Comparison of ENCODE assay signal across 15 cellular contexts in genomic region chr1:171405391-171405714, GRCh38.
A peak's percentile ranks its signal among the peaks of the same experiment; 100 is the strongest.
DNase-seq lines count a peak whose midpoint lies in the region; ATAC-seq, FAIRE-seq and TF ChIP-seq lines count a peak whose summit lies in the region.
"Had no signal": no experiment of that assay in that cellular context is flagged by ENCODE, and none has a peak within 500 bp of the region (broad histone marks: within the 10 kb centered on the region; RNA-seq: fewer than 3 reads in every experiment).

No MANE protein-coding gene starts in this region.

- no peak overlapping the region for H3K4me3 ChIP-seq in HCT116 (replicated peaks in 1 of 2; ENCODE audit: low read depth in 1 of 2, low read length in 2 of 2)
- no peak overlapping the region for H3K4me3 ChIP-seq in Panc1 (ENCODE audit: low read depth in 2 of 2, low read length in 2 of 2)
- no peak overlapping the region for H3K4me3 ChIP-seq in osteoblast (ENCODE audit: insufficient read depth, low read length)
- no peak overlapping the region for H3K4me3 ChIP-seq in Peyer's patch
- H3K4me3 ChIP-seq: BLaER1 treated with 17β-estradiol and CSF1 and Interleukin-3, amounts not matched to agents 10 nM and 100 nM had no signal

- peaks cover 0 to 7% of the 10 kb centered on the region in 2 experiments; a peak in 1 of 4 replicates for H3K4me1 ChIP-seq in HCT116 (ENCODE audit: control insufficient read depth in 1 of 2, insufficient read depth in 2 of 2, low read length in 2 of 2)
- no peaks in the 10 kb centered on the region for H3K4me1 ChIP-seq in Panc1 (ENCODE audit: control insufficient read depth, insufficient read depth, low read length)
- H3K4me1 ChIP-seq in osteoblast (ENCODE audit: insufficient read depth, low read length), result peaks cover 11% of the 10 kb centered on the region
- H3K4me1 ChIP-seq in Peyer's patch, result no peaks in the 10 kb centered on the region
- H3K4me1 ChIP-seq: BLaER1 treated with 17β-estradiol and CSF1 and Interleukin-3, amounts not matched to agents 10 nM and 100 nM had no signal

- in situ Hi-C loops in Panc1 (cut with HindIII; ENCODE audit: low pct_unique_long_range_greater_than_20kb, low sequenced_read_pairs), result no loop called here

- H3K9ac ChIP-seq in HCT116 (ENCODE audit: low read length), result no peak overlapping the region
- H3K9ac ChIP-seq: BLaER1 treated with 17β-estradiol and CSF1 and Interleukin-3, amounts not matched to agents 10 nM and 100 nM had no signal

- ATAC-seq in HCT116 (no peak), Panc1 (no peak)

- H3K79me2 ChIP-seq in HCT116 (ENCODE audit: insufficient read depth, low read length), result no peaks in the 10 kb centered on the region
- H3K79me2 ChIP-seq in osteoblast (ENCODE audit: insufficient read depth, low read length), result no peaks in the 10 kb centered on the region

- TF ChIP-seq CTCF in 22Rv1 (IDR thresholded peaks at IDR 0.05) (peak; percentile 41), HCT116 (IDR thresholded peaks at IDR 0.05 in 2 of 3, conservative IDR thresholded peaks at IDR 0.05 in 1 of 3; ENCODE audit: borderline replicate concordance in 1 of 3, insufficient read depth in 1 of 3, low read depth in 2 of 3, low read length in 2 of 3) (no peak; a peak in 1 of 6 replicates), Panc1 (IDR thresholded peaks at IDR 0.05) (peak; percentile 50), osteoblast (IDR thresholded peaks at IDR 0.05; ENCODE audit: extremely low read depth, low read depth, low read length) (peak; percentile 8), Peyer's patch (IDR thresholded peaks at IDR 0.05) (no peak)

- H3K4me2 ChIP-seq in HCT116 (ENCODE audit: low read length) (no peak overlapping the region), osteoblast (ENCODE audit: insufficient read depth, low read length) (no peak overlapping the region)
- H3K4me2 ChIP-seq: BLaER1 treated with 17β-estradiol and CSF1 and Interleukin-3, amounts not matched to agents 10 nM and 100 nM had no signal

- TF ChIP-seq POLR2A in HCT116 (IDR thresholded peaks at IDR 0.05; ENCODE audit: borderline replicate concordance, extremely low read depth, insufficient read depth, insufficient read length) (no peak), Peyer's patch (IDR thresholded peaks at IDR 0.05) (no peak), GM12891 (IDR thresholded peaks at IDR 0.05; ENCODE audit: low read depth, low read length) (no peak)

- H2AFZ ChIP-seq in HCT116 (ENCODE audit: low read depth, low read length, poor library complexity, severe bottlenecking) (peak overlapping the region; percentile 57), osteoblast (ENCODE audit: low read length) (no peak overlapping the region)

- no peaks in the 10 kb centered on the region for H3K9me2 ChIP-seq in HCT116 (ENCODE audit: insufficient read depth)

- RAD21 ChIA-PET in HCT116 (lab: Charles Lee; ENCODE audit: low non-redundant PET in 1 of 2, low total read pairs in 2 of 2, uncharacterized antibody in 2 of 2, unreplicated experiment in 2 of 2), result no interaction called here

- no peak for TF ChIP-seq RAD21 in HCT116 (IDR thresholded peaks at IDR 0.05; ENCODE audit: low read depth)

- FAIRE-seq in GM12891 (lab: Jason Lieb, UNC), result no peak
- FAIRE-seq: G401.6, GM12892, GM19239, HTR-8/SVneo had no signal

- H3K27ac ChIP-seq in 22Rv1 (no peak overlapping the region), HCT116 (ENCODE audit: low read depth, low read length) (no peak overlapping the region), Panc1 (ENCODE audit: low read length) (no peak overlapping the region), osteoblast (ENCODE audit: low read depth, low read length) (no peak overlapping the region), Peyer's patch (no peak overlapping the region)
- H3K27ac ChIP-seq: BLaER1 treated with 17β-estradiol and CSF1 and Interleukin-3, amounts not matched to agents 10 nM and 100 nM had no signal

- H3K9me3 ChIP-seq in HCT116 (ENCODE audit: control insufficient read depth in 1 of 2, insufficient read depth in 1 of 2, low read depth in 1 of 2, low read length in 2 of 2), result no peaks in the 10 kb centered on the region
- H3K9me3 ChIP-seq in Panc1 (ENCODE audit: control insufficient read depth, insufficient read depth, low read depth, low read length), result no peaks in the 10 kb centered on the region
- H3K9me3 ChIP-seq in osteoblast (ENCODE audit: low read depth, low read length), result no peaks in the 10 kb centered on the region
- no peaks in the 10 kb centered on the region for H3K9me3 ChIP-seq in Peyer's patch

- intact Hi-C loops in HCT116 (cut with micrococcal nuclease), result loop anchor here (5.0 to 10.0 kb wide), 2 partner anchors 93 to 161 kb away; partner anchors contain the start of genes FMO1 and FMO4
- intact Hi-C loops in Panc1 (cut with micrococcal nuclease; ENCODE audit: unreplicated experiment), result loop anchor here (10.0 kb wide), 1 partner anchor 161 kb away; the partner anchor contains the start of gene FMO1

- CTCF ChIA-PET in HCT116 (lab: Charles Lee) (interaction anchor here (1.6 kb wide), 1 partner anchor 438 kb away, joined by 5 read pairs; no protein-coding TSS in a partner anchor), Panc1 (lab: Charles Lee) (no interaction called here)

- DNase-seq in HCT116 (ENCODE audit: low read depth, low spot score), result no peak
- no peak for DNase-seq in Panc1 (ENCODE audit: low read depth, low spot score)
- DNase-seq in osteoblast (ENCODE audit: insufficient read length, low spot score, missing footprints), result no peak
- DNase-seq in dedifferentiated amniotic fluid mesenchymal stem cell (ENCODE audit: extremely low spot score), result no peak
- DNase-seq in Peyer's patch, result no peak
- no peak for DNase-seq in GM12891 (ENCODE audit: insufficient read length, low spot score)
- DNase-seq: CD4-positive, alpha-beta memory T cell; DMS153; DMS79 treated with DMSO at 0.1 percent for 48 hours had no signal

- H4K20me1 ChIP-seq in HCT116 (ENCODE audit: insufficient read depth), result no peaks in the 10 kb centered on the region
- no peaks in the 10 kb centered on the region for H4K20me1 ChIP-seq in osteoblast (ENCODE audit: insufficient read depth, low read length)
- H4K20me1 ChIP-seq: BLaER1 treated with 17β-estradiol and CSF1 and Interleukin-3, amounts not matched to agents 10 nM and 100 nM had no signal

- H3K36me3 ChIP-seq in HCT116 (ENCODE audit: control insufficient read depth in 1 of 2, insufficient read depth in 2 of 2, low read length in 2 of 2) (no peaks in the 10 kb centered on the region), Panc1 (ENCODE audit: control insufficient read depth, insufficient read depth, low read length) (no peaks in the 10 kb centered on the region), osteoblast (ENCODE audit: insufficient read depth, low read length) (no peaks in the 10 kb centered on the region), Peyer's patch (no peaks in the 10 kb centered on the region)
- H3K36me3 ChIP-seq: BLaER1 treated with 17β-estradiol and CSF1 and Interleukin-3, amounts not matched to agents 10 nM and 100 nM had no signal

- POLR2A ChIA-PET in HCT116 (lab: Charles Lee), result no interaction called here
- POLR2A ChIA-PET in Panc1 (lab: Charles Lee), result no interaction called here

- H3K27me3 ChIP-seq in HCT116 (ENCODE audit: insufficient read depth, low read length) (no peaks in the 10 kb centered on the region), Panc1 (ENCODE audit: control insufficient read depth, insufficient read depth, low read length) (no peaks in the 10 kb centered on the region), osteoblast (ENCODE audit: insufficient read depth, low read length) (no peaks in the 10 kb centered on the region), Peyer's patch (no peaks in the 10 kb centered on the region)
- H3K27me3 ChIP-seq: BLaER1 treated with 17β-estradiol and CSF1 and Interleukin-3, amounts not matched to agents 10 nM and 100 nM had no signal

- BruUV-seq in HCT116 (replicated peaks; lab: Mats Ljungman, UMichigan) (no TSS peak), Panc1 (replicated peaks; lab: Mats Ljungman, UMichigan) (no TSS peak)

TF ChIP-seq in HCT116, 20 proteins besides CTCF, POLR2A, EP300 and RAD21 (continues in another document):
- TF ChIP-seq ATF3 (IDR thresholded peaks at IDR 0.05), result no peak
- TF ChIP-seq SP1 (IDR thresholded peaks at IDR 0.05; ENCODE audit: low read depth), result no peak
- no peak for TF ChIP-seq SIN3A (IDR thresholded peaks at IDR 0.05; ENCODE audit: low read depth)
- no peak for TF ChIP-seq FOSL1 (IDR thresholded peaks at IDR 0.05; ENCODE audit: low read depth)
- no peak for TF ChIP-seq EZH2 (IDR thresholded peaks at IDR 0.05)
- no peak for TF ChIP-seq MAX (IDR thresholded peaks at IDR 0.05)
- no peak for TF ChIP-seq ZNF274 (IDR thresholded peaks at IDR 0.05; ENCODE audit: low read depth, low read length)
- TF ChIP-seq EZH2phosphoT487 (IDR thresholded peaks at IDR 0.05; ENCODE audit: borderline replicate concordance), result no peak

TF ChIP-seq in GM12891, 5 proteins besides CTCF, POLR2A, EP300 and RAD21:
- TF ChIP-seq POLR2AphosphoS5 (IDR thresholded peaks at IDR 0.05; ENCODE audit: low read depth, low read length) (no peak), TAF1 (IDR thresholded peaks at IDR 0.05; ENCODE audit: low read depth, low read length) (no peak), SPI1 (IDR thresholded peaks at IDR 0.05; ENCODE audit: low read depth, low read length) (no peak), PAX5 (IDR thresholded peaks at IDR 0.05; ENCODE audit: insufficient read depth, low read length, severe bottlenecking) (no peak), POU2F2 (IDR thresholded peaks at IDR 0.05; ENCODE audit: low read depth, low read length) (no peak)

Comparison
In these comparisons a context has a peak if more than half of its experiments do, and no peak if none do; other contexts are left out.
1. CTCF ChIP-seq: peak in 22Rv1 (single experiment), Panc1 (single experiment) and osteoblast (single experiment); none in HCT116 (0 of 3) and Peyer's patch (0 of 6).